16 cellular contexts compared by ENCODE assay signal in genomic region chr20:57648878-57649616, GRCh38. TPM values are rescaled to one million over a fixed set of nuclear protein-coding genes. Genes with fewer than 3 reads are reported as not detected.
DNase-seq lines count a peak whose midpoint lies in the region; ATAC-seq, FAIRE-seq and TF ChIP-seq lines count a peak whose summit lies in the region.
"Had no signal": no experiment of that assay in that cellular context is flagged by ENCODE, and none has a peak within 500 bp of the region (broad histone marks: within the 10 kb centered on the region; RNA-seq: fewer than 3 reads in every experiment).

No MANE protein-coding gene starts in this region.

- peaks cover 7% of the 10 kb centered on the region for H3K4me1 Mint-ChIP-seq in T-helper 17 cell

- H3K27ac Mint-ChIP-seq in T-helper 17 cell = peak overlapping the region; percentile 43

- TF ChIP-seq POLR2A in heart left ventricle (IDR thresholded peaks at IDR 0.05) = no peak

- no peaks in the 10 kb centered on the region for H3K27me3 Mint-ChIP-seq in T-helper 17 cell

- H3K4me1 ChIP-seq in right atrium auricular region (no peaks in the 10 kb centered on the region), heart left ventricle (peaks cover 0 to 2% (median 0%) of the 10 kb centered on the region in 12 donors), kidney (ENCODE audit: control insufficient read depth in 1 of 2, insufficient read depth in 1 of 2, low read depth in 1 of 2, low read length in 2 of 2) (no peaks in the 10 kb centered on the region)

- FAIRE-seq in kidney (lab: Jason Lieb, UNC) = no peak

- TF ChIP-seq CTCF in right atrium auricular region (IDR thresholded peaks at IDR 0.05) (no peak), heart left ventricle (IDR thresholded peaks at IDR 0.05) (no peak), kidney (IDR thresholded peaks at IDR 0.05; ENCODE audit: borderline replicate concordance, extremely low read depth, insufficient read depth) (no peak), brain microvascular endothelial cell (IDR thresholded peaks at IDR 0.05; ENCODE audit: low read depth, low read length, missing control alignments) (no peak)

- H3K27ac ChIP-seq in right atrium auricular region (no peak overlapping the region), heart left ventricle (no peak overlapping the region), kidney (ENCODE audit: low read depth in 2 of 2, low read length in 2 of 2) (no peak overlapping the region), brain microvascular endothelial cell (no peak overlapping the region)
- H3K27ac ChIP-seq: BLaER1 treated with 17β-estradiol and CSF1 and Interleukin-3, amounts not matched to agents 10 nM and 100 nM had no signal

- H3K27me3 ChIP-seq in right atrium auricular region = no peaks in the 10 kb centered on the region
- H3K27me3 ChIP-seq in heart left ventricle = no peaks in the 10 kb centered on the region
- no peaks in the 10 kb centered on the region for H3K27me3 ChIP-seq in brain microvascular endothelial cell (replicated peaks)
- H3K27me3 ChIP-seq: BLaER1 treated with 17β-estradiol and CSF1 and Interleukin-3, amounts not matched to agents 10 nM and 100 nM had no signal

- H3K9ac ChIP-seq in kidney (ENCODE audit: low read length in 2 of 2) = no peak overlapping the region
- H3K9ac ChIP-seq: BLaER1 treated with 17β-estradiol and CSF1 and Interleukin-3, amounts not matched to agents 10 nM and 100 nM had no signal

- H3K36me3 ChIP-seq in right atrium auricular region (peaks cover 19% of the 10 kb centered on the region), heart left ventricle (peaks cover 0 to 35% (median 20%) of the 10 kb centered on the region in 9 donors), kidney (ENCODE audit: control insufficient read depth in 1 of 2, insufficient read depth in 2 of 2, low read length in 2 of 2) (no peaks in the 10 kb centered on the region), brain microvascular endothelial cell (replicated peaks) (peaks cover 21% of the 10 kb centered on the region)

- H3K36me3 Mint-ChIP-seq in T-helper 17 cell (ENCODE audit: low read depth) = no peaks in the 10 kb centered on the region

- DNase-seq in right atrium auricular region (ENCODE audit: low spot score) (peak; percentile 42), heart left ventricle (no peak), T-helper 17 cell (no peak), kidney (peak; percentile 12), brain microvascular endothelial cell (no peak)
- DNase-seq: DMS 273 treated with DMSO at 0.1 percent for 48 hours, MM.1S, NCI-H187 treated with DMSO at 0.1 percent for 48 hours, NCI-H2171, NCI-H446 treated with DMSO at 0.1 percent for 48 hours, NCI-H748 treated with DMSO at 0.1 percent for 48 hours, SHP77 treated with DMSO at 0.1 percent for 48 hours had no signal

- intact Hi-C loops in heart left ventricle (cut with DNase I) = no loop called here
- intact Hi-C loops in kidney (cut with DNase I) = no loop called here

- H3K4me3 ChIP-seq in right atrium auricular region (no peak overlapping the region), heart left ventricle (no peak overlapping the region), kidney (ENCODE audit: low read length in 2 of 2) (no peak overlapping the region), brain microvascular endothelial cell (ENCODE audit: low read depth, low read length) (no peak overlapping the region)
- H3K4me3 ChIP-seq: BLaER1 treated with 17β-estradiol and CSF1 and Interleukin-3, amounts not matched to agents 10 nM and 100 nM had no signal

- ATAC-seq in heart left ventricle = no peak
- no peak for ATAC-seq in T-helper 17 cell
- no peak for ATAC-seq in HG03457 (IDR thresholded peaks at IDR 0.05; ENCODE audit: unreplicated experiment)
- no peak for ATAC-seq in GM18498 (IDR thresholded peaks at IDR 0.05; ENCODE audit: unreplicated experiment)

- in situ Hi-C loops in brain microvascular endothelial cell (cut with HindIII; ENCODE audit: low pct_ligation_motif_present, low sequenced_read_pairs) = no loop called here

- peaks cover 0 to 6% of the 10 kb centered on the region in 2 donors for H3K9me3 ChIP-seq in right atrium auricular region
- peaks cover 0 to 12% (median 0%) of the 10 kb centered on the region in 12 donors for H3K9me3 ChIP-seq in heart left ventricle
- no peaks in the 10 kb centered on the region for H3K9me3 ChIP-seq in T-helper 17 cell (ENCODE audit: control insufficient read depth, low read length, poor library complexity, severe bottlenecking)
- no peaks in the 10 kb centered on the region for H3K9me3 ChIP-seq in kidney (ENCODE audit: control insufficient read depth in 1 of 2, low read length in 2 of 2)

- 84 to 90% (median 88%) methylated on average over 15 of the region's 15 CpGs for WGBS in heart left ventricle, 4 donors

- no peak overlapping the region for H3K4me3 Mint-ChIP-seq in T-helper 17 cell

RNA-seq across cellular contexts. Expression of gene ZBP1, which starts 28.8 kb away (rescaled TPM):
- total RNA-seq in right atrium auricular region (not detected), heart left ventricle (1 to 10 TPM in 2 of 9 donors, under 1 TPM in 2, not detected in 5; 0.21 to 1.7 (median 0.90) TPM), T-helper 17 cell (10 to 100 TPM; 38.6 to 41.0 TPM), kidney (3.7 TPM)
- polyA plus RNA-seq in heart left ventricle (under 1 TPM in 1 of 2 donors, not detected in 1; 0.15 TPM), kidney (ENCODE audit: insufficient read depth, low read depth, low replicate concordance) (not detected)
- total RNA-seq: H4 had no signal

Comparison
In these comparisons a context has a peak if more than half of its experiments do, and no peak if none do; other contexts are left out.
1. DNase-seq: peak in right atrium auricular region (single experiment) and kidney (single experiment); none in heart left ventricle (0 of 5), T-helper 17 cell (0 of 3) and brain microvascular endothelial cell (single experiment).